ENCODE assay signal across 2 cellular contexts in the genomic region with DNA sequence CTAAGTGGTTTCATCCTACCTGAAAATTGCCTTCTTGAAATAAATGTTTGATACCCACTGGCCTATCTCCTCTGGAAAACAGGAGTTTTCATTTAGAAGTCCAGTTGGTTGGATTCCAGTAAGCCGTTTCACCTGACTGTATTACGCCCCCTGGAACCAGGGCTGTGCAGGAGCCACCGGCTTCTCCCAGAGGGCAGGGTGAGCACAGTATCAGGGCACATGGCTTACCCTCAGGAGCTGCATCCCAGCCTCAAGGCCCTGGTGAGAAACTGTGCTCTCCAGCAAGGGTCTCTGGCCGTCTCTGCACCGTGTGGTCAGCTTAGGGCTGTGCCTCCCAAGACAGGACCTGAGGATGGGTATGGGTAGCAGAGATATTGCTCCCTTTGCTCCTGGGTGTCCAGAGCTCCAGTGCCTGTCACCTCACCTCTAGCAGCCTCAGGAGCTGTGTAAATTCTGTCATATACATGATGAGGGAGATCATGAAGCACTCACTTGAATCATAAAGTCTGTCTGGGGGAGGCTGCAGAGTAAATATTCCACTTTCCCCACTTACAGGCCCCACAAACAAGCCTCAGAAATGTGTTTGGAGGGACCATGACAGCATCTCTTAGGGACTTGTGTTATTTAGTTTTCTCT.
TF ChIP-seq lines count a peak whose summit lies in the region.

No MANE protein-coding gene starts in this region.

TF ChIP-seq in GM23338, 12 proteins besides CTCF, POLR2A, EP300 and RAD21 (continues in another document):
- TF ChIP-seq ZNF114 (CRISPR knock-in tag; IDR thresholded peaks at IDR 0.05) (no peak), CREB1 (CRISPR knock-in tag; IDR thresholded peaks at IDR 0.05; ENCODE audit: low read depth) (no peak), EZH2 (IDR thresholded peaks at IDR 0.05; ENCODE audit: low read depth, unreplicated experiment) (no peak), EZH2phosphoT487 (IDR thresholded peaks at IDR 0.05; ENCODE audit: unreplicated experiment) (no peak), ZNF331 (CRISPR knock-in tag; IDR thresholded peaks at IDR 0.05; ENCODE audit: low read depth) (no peak), POLR2AphosphoS5 (IDR thresholded peaks at IDR 0.05; ENCODE audit: low read depth) (no peak), NANOG (IDR thresholded peaks at IDR 0.05; ENCODE audit: borderline replicate concordance) (no peak), JUNB (IDR thresholded peaks at IDR 0.05; ENCODE audit: unreplicated experiment) (no peak)
- TF ChIP-seq, protein P1, sequence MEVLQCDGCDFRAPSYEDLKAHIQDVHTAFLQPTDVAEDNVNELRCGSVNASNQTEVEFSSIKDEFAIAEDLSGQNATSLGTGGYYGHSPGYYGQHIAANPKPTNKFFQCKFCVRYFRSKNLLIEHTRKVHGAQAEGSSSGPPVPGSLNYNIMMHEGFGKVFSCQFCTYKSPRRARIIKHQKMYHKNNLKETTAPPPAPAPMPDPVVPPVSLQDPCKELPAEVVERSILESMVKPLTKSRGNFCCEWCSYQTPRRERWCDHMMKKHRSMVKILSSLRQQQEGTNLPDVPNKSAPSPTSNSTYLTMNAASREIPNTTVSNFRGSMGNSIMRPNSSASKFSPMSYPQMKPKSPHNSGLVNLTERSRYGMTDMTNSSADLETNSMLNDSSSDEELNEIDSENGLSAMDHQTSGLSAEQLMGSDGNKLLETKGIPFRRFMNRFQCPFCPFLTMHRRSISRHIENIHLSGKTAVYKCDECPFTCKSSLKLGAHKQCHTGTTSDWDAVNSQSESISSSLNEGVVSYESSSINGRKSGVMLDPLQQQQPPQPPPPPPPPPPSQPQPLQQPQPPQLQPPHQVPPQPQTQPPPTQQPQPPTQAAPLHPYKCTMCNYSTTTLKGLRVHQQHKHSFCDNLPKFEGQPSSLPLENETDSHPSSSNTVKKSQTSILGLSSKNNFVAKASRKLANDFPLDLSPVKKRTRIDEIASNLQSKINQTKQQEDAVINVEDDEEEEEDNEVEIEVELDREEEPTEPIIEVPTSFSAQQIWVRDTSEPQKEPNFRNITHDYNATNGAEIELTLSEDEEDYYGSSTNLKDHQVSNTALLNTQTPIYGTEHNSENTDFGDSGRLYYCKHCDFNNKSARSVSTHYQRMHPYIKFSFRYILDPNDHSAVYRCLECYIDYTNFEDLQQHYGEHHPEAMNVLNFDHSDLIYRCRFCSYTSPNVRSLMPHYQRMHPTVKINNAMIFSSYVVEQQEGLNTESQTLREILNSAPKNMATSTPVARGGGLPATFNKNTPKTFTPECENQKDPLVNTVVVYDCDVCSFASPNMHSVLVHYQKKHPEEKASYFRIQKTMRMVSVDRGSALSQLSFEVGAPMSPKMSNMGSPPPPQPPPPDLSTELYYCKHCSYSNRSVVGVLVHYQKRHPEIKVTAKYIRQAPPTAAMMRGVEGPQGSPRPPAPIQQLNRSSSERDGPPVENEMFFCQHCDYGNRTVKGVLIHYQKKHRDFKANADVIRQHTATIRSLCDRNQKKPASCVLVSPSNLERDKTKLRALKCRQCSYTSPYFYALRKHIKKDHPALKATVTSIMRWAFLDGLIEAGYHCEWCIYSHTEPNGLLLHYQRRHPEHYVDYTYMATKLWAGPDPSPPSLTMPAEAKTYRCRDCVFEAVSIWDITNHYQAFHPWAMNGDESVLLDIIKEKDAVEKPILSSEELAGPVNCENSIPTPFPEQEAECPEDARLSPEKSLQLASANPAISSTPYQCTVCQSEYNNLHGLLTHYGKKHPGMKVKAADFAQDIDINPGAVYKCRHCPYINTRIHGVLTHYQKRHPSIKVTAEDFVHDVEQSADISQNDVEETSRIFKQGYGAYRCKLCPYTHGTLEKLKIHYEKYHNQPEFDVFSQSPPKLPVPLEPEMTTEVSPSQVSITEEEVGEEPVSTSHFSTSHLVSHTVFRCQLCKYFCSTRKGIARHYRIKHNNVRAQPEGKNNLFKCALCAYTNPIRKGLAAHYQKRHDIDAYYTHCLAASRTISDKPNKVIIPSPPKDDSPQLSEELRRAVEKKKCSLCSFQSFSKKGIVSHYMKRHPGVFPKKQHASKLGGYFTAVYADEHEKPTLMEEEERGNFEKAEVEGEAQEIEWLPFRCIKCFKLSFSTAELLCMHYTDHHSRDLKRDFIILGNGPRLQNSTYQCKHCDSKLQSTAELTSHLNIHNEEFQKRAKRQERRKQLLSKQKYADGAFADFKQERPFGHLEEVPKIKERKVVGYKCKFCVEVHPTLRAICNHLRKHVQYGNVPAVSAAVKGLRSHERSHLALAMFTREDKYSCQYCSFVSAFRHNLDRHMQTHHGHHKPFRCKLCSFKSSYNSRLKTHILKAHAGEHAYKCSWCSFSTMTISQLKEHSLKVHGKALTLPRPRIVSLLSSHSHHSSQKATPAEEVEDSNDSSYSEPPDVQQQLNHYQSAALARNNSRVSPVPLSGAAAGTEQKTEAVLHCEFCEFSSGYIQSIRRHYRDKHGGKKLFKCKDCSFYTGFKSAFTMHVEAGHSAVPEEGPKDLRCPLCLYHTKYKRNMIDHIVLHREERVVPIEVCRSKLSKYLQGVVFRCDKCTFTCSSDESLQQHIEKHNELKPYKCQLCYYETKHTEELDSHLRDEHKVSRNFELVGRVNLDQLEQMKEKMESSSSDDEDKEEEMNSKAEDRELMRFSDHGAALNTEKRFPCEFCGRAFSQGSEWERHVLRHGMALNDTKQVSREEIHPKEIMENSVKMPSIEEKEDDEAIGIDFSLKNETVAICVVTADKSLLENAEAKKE (CRISPR knock-in tag; IDR thresholded peaks at IDR 0.05), result no peak
- TF ChIP-seq, protein P2, sequence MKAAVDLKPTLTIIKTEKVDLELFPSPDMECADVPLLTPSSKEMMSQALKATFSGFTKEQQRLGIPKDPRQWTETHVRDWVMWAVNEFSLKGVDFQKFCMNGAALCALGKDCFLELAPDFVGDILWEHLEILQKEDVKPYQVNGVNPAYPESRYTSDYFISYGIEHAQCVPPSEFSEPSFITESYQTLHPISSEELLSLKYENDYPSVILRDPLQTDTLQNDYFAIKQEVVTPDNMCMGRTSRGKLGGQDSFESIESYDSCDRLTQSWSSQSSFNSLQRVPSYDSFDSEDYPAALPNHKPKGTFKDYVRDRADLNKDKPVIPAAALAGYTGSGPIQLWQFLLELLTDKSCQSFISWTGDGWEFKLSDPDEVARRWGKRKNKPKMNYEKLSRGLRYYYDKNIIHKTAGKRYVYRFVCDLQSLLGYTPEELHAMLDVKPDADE (IDR thresholded peaks at IDR 0.05), result no peak

TF ChIP-seq in H1, 55 proteins besides CTCF, POLR2A, EP300 and RAD21:
- TF ChIP-seq TCF12 (IDR thresholded peaks at IDR 0.05; ENCODE audit: low read depth, low read length), result no peak
- TF ChIP-seq, protein P3, sequence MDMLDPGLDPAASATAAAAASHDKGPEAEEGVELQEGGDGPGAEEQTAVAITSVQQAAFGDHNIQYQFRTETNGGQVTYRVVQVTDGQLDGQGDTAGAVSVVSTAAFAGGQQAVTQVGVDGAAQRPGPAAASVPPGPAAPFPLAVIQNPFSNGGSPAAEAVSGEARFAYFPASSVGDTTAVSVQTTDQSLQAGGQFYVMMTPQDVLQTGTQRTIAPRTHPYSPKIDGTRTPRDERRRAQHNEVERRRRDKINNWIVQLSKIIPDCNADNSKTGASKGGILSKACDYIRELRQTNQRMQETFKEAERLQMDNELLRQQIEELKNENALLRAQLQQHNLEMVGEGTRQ (IDR thresholded peaks at IDR 0.05; ENCODE audit: low read length), result no peak
- no peak for TF ChIP-seq PHF8 (conservative IDR thresholded peaks at IDR 0.05; ENCODE audit: low read depth, low read length)
- TF ChIP-seq POU5F1 (IDR thresholded peaks at IDR 0.05; ENCODE audit: low read depth, low read length), result no peak
- TF ChIP-seq, protein P4, sequence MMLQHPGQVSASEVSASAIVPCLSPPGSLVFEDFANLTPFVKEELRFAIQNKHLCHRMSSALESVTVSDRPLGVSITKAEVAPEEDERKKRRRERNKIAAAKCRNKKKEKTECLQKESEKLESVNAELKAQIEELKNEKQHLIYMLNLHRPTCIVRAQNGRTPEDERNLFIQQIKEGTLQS (IDR thresholded peaks at IDR 0.05; ENCODE audit: insufficient read depth, low read depth, low read length), result no peak
- no peak for TF ChIP-seq CBX5 (IDR thresholded peaks at IDR 0.05; ENCODE audit: low read depth, low read length)
- no peak for TF ChIP-seq SRF (IDR thresholded peaks at IDR 0.05; ENCODE audit: low read depth, low read length)
- TF ChIP-seq JUN (IDR thresholded peaks at IDR 0.05; ENCODE audit: low read depth, low read length), result no peak
- TF ChIP-seq HDAC6 (IDR thresholded peaks at IDR 0.05; ENCODE audit: low read depth, low read length), result no peak
- no peak for TF ChIP-seq EZH2 (IDR thresholded peaks at IDR 0.05; ENCODE audit: low read depth, low read length, severe bottlenecking)
- no peak for TF ChIP-seq RNF2 (IDR thresholded peaks at IDR 0.05; ENCODE audit: borderline replicate concordance, low read depth, low read length, missing control alignments, poor library complexity, severe bottlenecking)
- no peak for TF ChIP-seq CEBPB (IDR thresholded peaks at IDR 0.05; ENCODE audit: low read depth, low read length)
- no peak for TF ChIP-seq ASH2L (IDR thresholded peaks at IDR 0.05; ENCODE audit: low read length)
- TF ChIP-seq EGR1 (IDR thresholded peaks at IDR 0.05; ENCODE audit: borderline replicate concordance, low read depth, low read length), result no peak
- TF ChIP-seq, protein P5, sequence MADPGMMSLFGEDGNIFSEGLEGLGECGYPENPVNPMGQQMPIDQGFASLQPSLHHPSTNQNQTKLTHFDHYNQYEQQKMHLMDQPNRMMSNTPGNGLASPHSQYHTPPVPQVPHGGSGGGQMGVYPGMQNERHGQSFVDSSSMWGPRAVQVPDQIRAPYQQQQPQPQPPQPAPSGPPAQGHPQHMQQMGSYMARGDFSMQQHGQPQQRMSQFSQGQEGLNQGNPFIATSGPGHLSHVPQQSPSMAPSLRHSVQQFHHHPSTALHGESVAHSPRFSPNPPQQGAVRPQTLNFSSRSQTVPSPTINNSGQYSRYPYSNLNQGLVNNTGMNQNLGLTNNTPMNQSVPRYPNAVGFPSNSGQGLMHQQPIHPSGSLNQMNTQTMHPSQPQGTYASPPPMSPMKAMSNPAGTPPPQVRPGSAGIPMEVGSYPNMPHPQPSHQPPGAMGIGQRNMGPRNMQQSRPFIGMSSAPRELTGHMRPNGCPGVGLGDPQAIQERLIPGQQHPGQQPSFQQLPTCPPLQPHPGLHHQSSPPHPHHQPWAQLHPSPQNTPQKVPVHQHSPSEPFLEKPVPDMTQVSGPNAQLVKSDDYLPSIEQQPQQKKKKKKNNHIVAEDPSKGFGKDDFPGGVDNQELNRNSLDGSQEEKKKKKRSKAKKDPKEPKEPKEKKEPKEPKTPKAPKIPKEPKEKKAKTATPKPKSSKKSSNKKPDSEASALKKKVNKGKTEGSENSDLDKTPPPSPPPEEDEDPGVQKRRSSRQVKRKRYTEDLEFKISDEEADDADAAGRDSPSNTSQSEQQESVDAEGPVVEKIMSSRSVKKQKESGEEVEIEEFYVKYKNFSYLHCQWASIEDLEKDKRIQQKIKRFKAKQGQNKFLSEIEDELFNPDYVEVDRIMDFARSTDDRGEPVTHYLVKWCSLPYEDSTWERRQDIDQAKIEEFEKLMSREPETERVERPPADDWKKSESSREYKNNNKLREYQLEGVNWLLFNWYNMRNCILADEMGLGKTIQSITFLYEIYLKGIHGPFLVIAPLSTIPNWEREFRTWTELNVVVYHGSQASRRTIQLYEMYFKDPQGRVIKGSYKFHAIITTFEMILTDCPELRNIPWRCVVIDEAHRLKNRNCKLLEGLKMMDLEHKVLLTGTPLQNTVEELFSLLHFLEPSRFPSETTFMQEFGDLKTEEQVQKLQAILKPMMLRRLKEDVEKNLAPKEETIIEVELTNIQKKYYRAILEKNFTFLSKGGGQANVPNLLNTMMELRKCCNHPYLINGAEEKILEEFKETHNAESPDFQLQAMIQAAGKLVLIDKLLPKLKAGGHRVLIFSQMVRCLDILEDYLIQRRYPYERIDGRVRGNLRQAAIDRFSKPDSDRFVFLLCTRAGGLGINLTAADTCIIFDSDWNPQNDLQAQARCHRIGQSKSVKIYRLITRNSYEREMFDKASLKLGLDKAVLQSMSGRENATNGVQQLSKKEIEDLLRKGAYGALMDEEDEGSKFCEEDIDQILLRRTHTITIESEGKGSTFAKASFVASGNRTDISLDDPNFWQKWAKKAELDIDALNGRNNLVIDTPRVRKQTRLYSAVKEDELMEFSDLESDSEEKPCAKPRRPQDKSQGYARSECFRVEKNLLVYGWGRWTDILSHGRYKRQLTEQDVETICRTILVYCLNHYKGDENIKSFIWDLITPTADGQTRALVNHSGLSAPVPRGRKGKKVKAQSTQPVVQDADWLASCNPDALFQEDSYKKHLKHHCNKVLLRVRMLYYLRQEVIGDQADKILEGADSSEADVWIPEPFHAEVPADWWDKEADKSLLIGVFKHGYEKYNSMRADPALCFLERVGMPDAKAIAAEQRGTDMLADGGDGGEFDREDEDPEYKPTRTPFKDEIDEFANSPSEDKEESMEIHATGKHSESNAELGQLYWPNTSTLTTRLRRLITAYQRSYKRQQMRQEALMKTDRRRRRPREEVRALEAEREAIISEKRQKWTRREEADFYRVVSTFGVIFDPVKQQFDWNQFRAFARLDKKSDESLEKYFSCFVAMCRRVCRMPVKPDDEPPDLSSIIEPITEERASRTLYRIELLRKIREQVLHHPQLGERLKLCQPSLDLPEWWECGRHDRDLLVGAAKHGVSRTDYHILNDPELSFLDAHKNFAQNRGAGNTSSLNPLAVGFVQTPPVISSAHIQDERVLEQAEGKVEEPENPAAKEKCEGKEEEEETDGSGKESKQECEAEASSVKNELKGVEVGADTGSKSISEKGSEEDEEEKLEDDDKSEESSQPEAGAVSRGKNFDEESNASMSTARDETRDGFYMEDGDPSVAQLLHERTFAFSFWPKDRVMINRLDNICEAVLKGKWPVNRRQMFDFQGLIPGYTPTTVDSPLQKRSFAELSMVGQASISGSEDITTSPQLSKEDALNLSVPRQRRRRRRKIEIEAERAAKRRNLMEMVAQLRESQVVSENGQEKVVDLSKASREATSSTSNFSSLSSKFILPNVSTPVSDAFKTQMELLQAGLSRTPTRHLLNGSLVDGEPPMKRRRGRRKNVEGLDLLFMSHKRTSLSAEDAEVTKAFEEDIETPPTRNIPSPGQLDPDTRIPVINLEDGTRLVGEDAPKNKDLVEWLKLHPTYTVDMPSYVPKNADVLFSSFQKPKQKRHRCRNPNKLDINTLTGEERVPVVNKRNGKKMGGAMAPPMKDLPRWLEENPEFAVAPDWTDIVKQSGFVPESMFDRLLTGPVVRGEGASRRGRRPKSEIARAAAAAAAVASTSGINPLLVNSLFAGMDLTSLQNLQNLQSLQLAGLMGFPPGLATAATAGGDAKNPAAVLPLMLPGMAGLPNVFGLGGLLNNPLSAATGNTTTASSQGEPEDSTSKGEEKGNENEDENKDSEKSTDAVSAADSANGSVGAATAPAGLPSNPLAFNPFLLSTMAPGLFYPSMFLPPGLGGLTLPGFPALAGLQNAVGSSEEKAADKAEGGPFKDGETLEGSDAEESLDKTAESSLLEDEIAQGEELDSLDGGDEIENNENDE (IDR thresholded peaks at IDR 0.05; ENCODE audit: insufficient replicate concordance, low read length), result no peak
- no peak for TF ChIP-seq SP2 (IDR thresholded peaks at IDR 0.05; ENCODE audit: low read length)
- TF ChIP-seq GABPA (IDR thresholded peaks at IDR 0.05; ENCODE audit: borderline replicate concordance, insufficient read depth, low read length), result no peak
TF ChIP-seq in H1: peak in this region for 0.
